In genomic region chr21:44648557-44649311, GRCh38 we compare ENCODE assay signal across 1 cellular context.
TF ChIP-seq lines count a peak whose summit lies in the region.

No MANE protein-coding gene starts in this region.

TF ChIP-seq in H1, 55 proteins besides CTCF, POLR2A, EP300 and RAD21:
- no peak for TF ChIP-seq KDM4A (IDR thresholded peaks at IDR 0.05; ENCODE audit: low read depth, low read length, severe bottlenecking)
- no peak for TF ChIP-seq SIRT6 (IDR thresholded peaks at IDR 0.05; ENCODE audit: low read length)
- no peak for TF ChIP-seq CTBP2 (IDR thresholded peaks at IDR 0.05; ENCODE audit: borderline replicate concordance, insufficient read depth, insufficient read length, low read length)
- no peak for TF ChIP-seq SP2 (IDR thresholded peaks at IDR 0.05; ENCODE audit: low read length)
- TF ChIP-seq HDAC6 (IDR thresholded peaks at IDR 0.05; ENCODE audit: low read depth, low read length) = no peak
- no peak for TF ChIP-seq SIX5 (IDR thresholded peaks at IDR 0.05; ENCODE audit: low read depth, low read length)
- no peak for TF ChIP-seq SP1 (IDR thresholded peaks at IDR 0.05; ENCODE audit: low read depth, low read length)
- TF ChIP-seq PHF8 (conservative IDR thresholded peaks at IDR 0.05; ENCODE audit: low read depth, low read length) = no peak
- no peak for TF ChIP-seq BACH1 (IDR thresholded peaks at IDR 0.05; ENCODE audit: low read length)
- TF ChIP-seq USF2 (IDR thresholded peaks at IDR 0.05; ENCODE audit: low read length) = no peak
- TF ChIP-seq KDM1A (IDR thresholded peaks at IDR 0.05; ENCODE audit: borderline replicate concordance, low read length) = no peak
- no peak for TF ChIP-seq E2F6 (IDR thresholded peaks at IDR 0.05)
